10 cellular contexts compared by ENCODE assay signal in the genomic region with DNA sequence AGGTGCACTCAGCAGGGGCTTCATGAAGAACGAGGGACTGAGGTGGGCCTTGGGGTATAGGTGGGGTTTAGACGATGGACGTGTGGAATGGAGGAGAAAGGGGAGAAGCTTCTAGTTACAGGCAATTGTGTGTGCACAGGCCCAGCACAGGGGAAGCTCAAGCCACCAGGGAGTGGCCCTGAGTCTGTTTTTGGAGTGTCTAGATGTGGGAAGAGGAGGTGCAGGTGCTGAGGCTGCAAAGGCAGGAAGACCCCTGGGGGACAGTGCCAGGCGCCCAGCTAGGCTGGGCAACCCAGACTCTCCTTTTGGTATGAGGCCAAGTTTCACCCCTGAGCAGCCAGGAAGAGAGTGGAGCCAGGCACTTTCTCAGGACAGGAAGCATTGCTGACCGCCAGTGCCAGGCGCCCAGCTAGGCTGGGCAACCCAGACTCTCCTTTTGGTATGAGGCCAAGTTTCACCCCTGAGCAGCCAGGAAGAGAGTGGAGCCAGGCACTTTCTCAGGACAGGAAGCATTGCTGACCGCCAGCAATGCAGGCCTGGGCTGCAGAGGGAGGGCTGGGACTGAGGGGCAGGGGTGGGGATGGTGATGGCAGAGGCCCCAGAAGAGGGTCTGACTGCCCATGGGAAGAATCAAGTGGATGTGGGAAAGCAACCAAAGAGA. TPM values are rescaled to one million over a fixed set of nuclear protein-coding genes. Genes with fewer than 3 reads are reported as not detected.
DNase-seq lines count a peak whose midpoint lies in the region; ATAC-seq, FAIRE-seq and TF ChIP-seq lines count a peak whose summit lies in the region.
"Not testable (repeated sequence)": the region's sequence is repeated elsewhere in the genome, so short reads cannot be mapped to it uniquely, and the experiment has no call there.
"Had no signal": no experiment of that assay in that cellular context is flagged by ENCODE, and none has a peak within 500 bp of the region (broad histone marks: within the 10 kb centered on the region; RNA-seq: fewer than 3 reads in every experiment).

No MANE protein-coding gene starts in this region.

- ATAC-seq in sciatic nerve, result not testable (repeated sequence)

- H3K27ac ChIP-seq in BLaER1 treated with 17β-estradiol and CSF1 and Interleukin-3, amounts not matched to agents 10 nM and 100 nM, result peak overlapping the region in 3 of 11 experiments; percentile 14 to 35 (median 18); a peak in 4 of 22 replicates
- not testable (repeated sequence) for H3K27ac ChIP-seq in colonic mucosa
- H3K27ac ChIP-seq in left ventricle myocardium inferior (replicated peaks), result peak overlapping the region; percentile 89

- H4K20me1 ChIP-seq in BLaER1 treated with 17β-estradiol and CSF1 and Interleukin-3, amounts not matched to agents 10 nM and 100 nM, result not testable (repeated sequence)

- not testable (repeated sequence) for H3K36me3 ChIP-seq in BLaER1 treated with 17β-estradiol and CSF1 and Interleukin-3, amounts not matched to agents 10 nM and 100 nM; colonic mucosa; left ventricle myocardium inferior

- H3K4me3 Mint-ChIP-seq in nephron progenitor cell, result not testable (repeated sequence)

- intact Hi-C loops in colonic mucosa (cut with DNase I); left ventricle myocardium inferior (cut with micrococcal nuclease); sciatic nerve (cut with DNase I): not testable (repeated sequence)

- DNase-seq in HTR-8/SVneo (ENCODE audit: insufficient read length, low spot score); left ventricle myocardium inferior; nephron progenitor cell: not testable (repeated sequence)
- DNase-seq in activated CD8-positive, alpha-beta memory T cell treated with anti-CD3 and anti-CD28 coated beads for 24 hours, result peak; percentile 28
- DNase-seq in colonic mucosa, result peak; percentile 7
- DNase-seq in sciatic nerve (ENCODE audit: low spot score), result peak; percentile 18

- peaks cover 12% of the 10 kb centered on the region for H3K9me3 Mint-ChIP-seq in nephron progenitor cell

- peaks cover 26% of the 10 kb centered on the region for H3K4me1 Mint-ChIP-seq in nephron progenitor cell

- H3K27ac Mint-ChIP-seq in nephron progenitor cell, result peak overlapping the region; percentile 25

- not testable (repeated sequence) for H3K4me3 ChIP-seq in BLaER1 treated with 17β-estradiol and CSF1 and Interleukin-3, amounts not matched to agents 10 nM and 100 nM; colonic mucosa; left ventricle myocardium inferior

- H3K27me3 Mint-ChIP-seq in nephron progenitor cell (ENCODE audit: low read depth, poor library complexity), result peaks cover 12% of the 10 kb centered on the region

- FAIRE-seq in HTR-8/SVneo (lab: Jason Lieb, UNC), result peak; percentile 72

- not testable (repeated sequence) for H3K9me3 ChIP-seq in BLaER1 treated with 17β-estradiol and CSF1 and Interleukin-3, amounts not matched to agents 10 nM and 100 nM (replicated peaks in 1 of 11); colonic mucosa; left ventricle myocardium inferior (replicated peaks)

- H3K4me1 ChIP-seq in BLaER1 treated with 17β-estradiol and CSF1 and Interleukin-3, amounts not matched to agents 10 nM and 100 nM, result peaks cover 30 to 45% (median 40%) of the 10 kb centered on the region in 10 experiments
- H3K4me1 ChIP-seq in colonic mucosa, result not testable (repeated sequence)
- peaks cover 42% of the 10 kb centered on the region for H3K4me1 ChIP-seq in left ventricle myocardium inferior

- not testable (repeated sequence) for H3K36me3 Mint-ChIP-seq in nephron progenitor cell (ENCODE audit: low read depth)

- TF ChIP-seq CTCF in colonic mucosa (IDR thresholded peaks at IDR 0.05); left ventricle myocardium inferior (IDR thresholded peaks at IDR 0.05; ENCODE audit: borderline replicate concordance); nephron progenitor cell (IDR thresholded peaks at IDR 0.05): not testable (repeated sequence)

- H3K9ac ChIP-seq in BLaER1 treated with 17β-estradiol and CSF1 and Interleukin-3, amounts not matched to agents 10 nM and 100 nM, result peak overlapping the region in 5 of 11 experiments; percentile 13 to 63 (median 24); a peak in 3 of 22 replicates
- H3K9ac ChIP-seq in colonic mucosa (ENCODE audit: low read depth in 2 of 2, low read length in 2 of 2), result not testable (repeated sequence)

- peak overlapping the region; percentile 70 to 93 (median 85) for H3K4me2 ChIP-seq in BLaER1 treated with 17β-estradiol and CSF1 and Interleukin-3, amounts not matched to agents 10 nM and 100 nM

- H3K27me3 ChIP-seq in BLaER1 treated with 17β-estradiol and CSF1 and Interleukin-3, amounts not matched to agents 10 nM and 100 nM; colonic mucosa; left ventricle myocardium inferior (ENCODE audit: low read depth): not testable (repeated sequence)

RNA-seq across cellular contexts. Expression of a gene that starts 31.4 kb away (rescaled TPM):
- total RNA-seq in colonic mucosa (under 1 TPM; 0.54 to 0.90 TPM), left ventricle myocardium inferior (2.9 TPM), sciatic nerve (3.2 TPM)
- total RNA-seq: CD4-positive, alpha-beta memory T cell had no signal

RNA-seq across cellular contexts. Expression of a gene that starts 50.3 kb away (rescaled TPM):
- 1 to 10 TPM; 2.4 to 6.6 TPM for total RNA-seq in colonic mucosa
- total RNA-seq in left ventricle myocardium inferior, result 5.3 TPM
- total RNA-seq in sciatic nerve, result 11.1 TPM
- total RNA-seq: HT-29 had no signal

RNA-seq across cellular contexts. Expression of a gene that starts 53.3 kb away (rescaled TPM):
- total RNA-seq in colonic mucosa (under 1 TPM in 1 of 2 donors, not detected in 1; 0.82 TPM), left ventricle myocardium inferior (not detected), sciatic nerve (0.31 TPM)
- total RNA-seq: GM23338 had no signal
